Comparison of ENCODE assay signal across 8 cellular contexts in the genomic region with DNA sequence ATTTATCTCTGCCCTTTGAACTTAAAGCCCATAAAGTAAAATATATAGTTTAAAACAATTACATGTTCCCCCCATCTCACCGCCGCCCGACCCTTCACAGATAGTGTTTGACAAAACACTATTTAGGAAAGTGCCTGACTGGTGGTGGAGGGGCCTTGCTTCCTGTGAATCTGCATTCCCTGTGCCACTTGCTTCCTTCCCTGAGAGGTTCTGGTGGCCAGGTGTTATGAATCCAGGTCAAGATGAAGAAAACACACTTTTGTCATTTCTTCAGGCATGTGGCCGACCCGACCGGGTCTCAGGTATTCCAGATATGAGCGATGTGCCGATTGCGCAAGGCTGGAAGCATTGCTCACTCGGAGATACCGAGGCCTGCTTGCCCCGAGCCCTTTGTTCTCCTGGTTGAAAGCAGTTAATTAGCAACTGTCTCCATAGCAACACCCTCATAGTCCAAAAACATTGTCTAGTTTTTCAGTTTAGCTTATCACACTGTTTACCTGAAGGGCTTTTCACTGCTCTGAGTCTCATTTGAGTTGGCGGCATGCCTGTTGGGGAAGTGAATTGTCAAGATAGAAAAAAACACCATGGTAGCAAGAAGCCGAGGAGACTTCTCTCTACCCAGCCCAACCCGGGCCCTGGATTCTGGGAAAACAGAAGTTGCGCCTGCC.
A peak's percentile ranks its signal among the peaks of the same experiment; 100 is the strongest.
DNase-seq lines count a peak whose midpoint lies in the region; ATAC-seq, FAIRE-seq and TF ChIP-seq lines count a peak whose summit lies in the region.

No MANE protein-coding gene starts in this region.

- DNase-seq in RCC 7860 (ENCODE audit: low spot score) (peak; percentile 98), foreskin melanocyte (peak; percentile 51), retina (peak; percentile 67), Kasumi-1 (lab: John Stamatoyannopoulos, UW) (no peak)
- no peak for DNase-seq in stimulated activated CD4-positive, alpha-beta T cell treated with anti-CD3 and anti-CD28 coated beads, Interleukin-4, amount 100 ng/mL, for 1 hour

- no peak for ATAC-seq in activated CD4-positive, CD25-positive, alpha-beta regulatory T cell treated with anti-CD3 and anti-CD28 coated beads, Interleukin-2, amount 50 U/mL, for 24 hours
- no peak for ATAC-seq in GM19463 (IDR thresholded peaks at IDR 0.05; ENCODE audit: unreplicated experiment)

- FAIRE-seq in RCC 7860 (lab: Jason Lieb, UNC), result peak; percentile 76

- no peak for TF ChIP-seq RAD21 in Ishikawa (IDR thresholded peaks at IDR 0.05; ENCODE audit: low read depth)

- no peak for TF ChIP-seq EP300 in Ishikawa (IDR thresholded peaks at IDR 0.05; ENCODE audit: borderline replicate concordance)

TF ChIP-seq in Ishikawa, 13 proteins besides CTCF, POLR2A, EP300 and RAD21:
- TF ChIP-seq TCF12 (IDR thresholded peaks at IDR 0.05; ENCODE audit: low read depth), result peak; percentile 48; the same call in 1 of the 2 replicates
- TF ChIP-seq TAF1 (IDR thresholded peaks at IDR 0.05; ENCODE audit: low read depth), result no peak
- no peak for TF ChIP-seq EGR1 (IDR thresholded peaks at IDR 0.05)
- TF ChIP-seq, protein P1, sequence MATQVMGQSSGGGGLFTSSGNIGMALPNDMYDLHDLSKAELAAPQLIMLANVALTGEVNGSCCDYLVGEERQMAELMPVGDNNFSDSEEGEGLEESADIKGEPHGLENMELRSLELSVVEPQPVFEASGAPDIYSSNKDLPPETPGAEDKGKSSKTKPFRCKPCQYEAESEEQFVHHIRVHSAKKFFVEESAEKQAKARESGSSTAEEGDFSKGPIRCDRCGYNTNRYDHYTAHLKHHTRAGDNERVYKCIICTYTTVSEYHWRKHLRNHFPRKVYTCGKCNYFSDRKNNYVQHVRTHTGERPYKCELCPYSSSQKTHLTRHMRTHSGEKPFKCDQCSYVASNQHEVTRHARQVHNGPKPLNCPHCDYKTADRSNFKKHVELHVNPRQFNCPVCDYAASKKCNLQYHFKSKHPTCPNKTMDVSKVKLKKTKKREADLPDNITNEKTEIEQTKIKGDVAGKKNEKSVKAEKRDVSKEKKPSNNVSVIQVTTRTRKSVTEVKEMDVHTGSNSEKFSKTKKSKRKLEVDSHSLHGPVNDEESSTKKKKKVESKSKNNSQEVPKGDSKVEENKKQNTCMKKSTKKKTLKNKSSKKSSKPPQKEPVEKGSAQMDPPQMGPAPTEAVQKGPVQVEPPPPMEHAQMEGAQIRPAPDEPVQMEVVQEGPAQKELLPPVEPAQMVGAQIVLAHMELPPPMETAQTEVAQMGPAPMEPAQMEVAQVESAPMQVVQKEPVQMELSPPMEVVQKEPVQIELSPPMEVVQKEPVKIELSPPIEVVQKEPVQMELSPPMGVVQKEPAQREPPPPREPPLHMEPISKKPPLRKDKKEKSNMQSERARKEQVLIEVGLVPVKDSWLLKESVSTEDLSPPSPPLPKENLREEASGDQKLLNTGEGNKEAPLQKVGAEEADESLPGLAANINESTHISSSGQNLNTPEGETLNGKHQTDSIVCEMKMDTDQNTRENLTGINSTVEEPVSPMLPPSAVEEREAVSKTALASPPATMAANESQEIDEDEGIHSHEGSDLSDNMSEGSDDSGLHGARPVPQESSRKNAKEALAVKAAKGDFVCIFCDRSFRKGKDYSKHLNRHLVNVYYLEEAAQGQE (IDR thresholded peaks at IDR 0.05; ENCODE audit: low read depth), result no peak
- TF ChIP-seq CEBPB (IDR thresholded peaks at IDR 0.05), result peak; percentile 100
- no peak for TF ChIP-seq FOXM1 (IDR thresholded peaks at IDR 0.05; ENCODE audit: borderline replicate concordance, low read depth)
- TF ChIP-seq, protein P2, sequence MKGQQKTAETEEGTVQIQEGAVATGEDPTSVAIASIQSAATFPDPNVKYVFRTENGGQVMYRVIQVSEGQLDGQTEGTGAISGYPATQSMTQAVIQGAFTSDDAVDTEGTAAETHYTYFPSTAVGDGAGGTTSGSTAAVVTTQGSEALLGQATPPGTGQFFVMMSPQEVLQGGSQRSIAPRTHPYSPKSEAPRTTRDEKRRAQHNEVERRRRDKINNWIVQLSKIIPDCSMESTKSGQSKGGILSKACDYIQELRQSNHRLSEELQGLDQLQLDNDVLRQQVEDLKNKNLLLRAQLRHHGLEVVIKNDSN (IDR thresholded peaks at IDR 0.05), result no peak
- TF ChIP-seq ZBTB7A (IDR thresholded peaks at IDR 0.05; ENCODE audit: low read depth), result no peak
- TF ChIP-seq YY1 (IDR thresholded peaks at IDR 0.05; ENCODE audit: low read depth), result no peak
- no peak for TF ChIP-seq CREB1 (IDR thresholded peaks at IDR 0.05; ENCODE audit: low read depth)
- peak; percentile 37 for TF ChIP-seq NFIC (IDR thresholded peaks at IDR 0.05)
- peak; percentile 33; the same call in 1 of the 2 replicates for TF ChIP-seq MAX (IDR thresholded peaks at IDR 0.05)
- peak; percentile 91 for TF ChIP-seq TEAD4 (IDR thresholded peaks at IDR 0.05)

Comparison
In these comparisons a context has a peak if more than half of its experiments do, and no peak if none do; other contexts are left out.
1. DNase-seq: peak in RCC 7860 (single experiment), foreskin melanocyte (single experiment) and retina (single experiment); none in Kasumi-1 (0 of 2) and stimulated activated CD4-positive, alpha-beta T cell treated with anti-CD3 and anti-CD28 coated beads, Interleukin-4, amount 100 ng/mL, for 1 hour (single experiment).